ENCODE assay signal across 27 cellular contexts in genomic region chr2:29615841-29616240, GRCh38.
"Had no signal": no experiment of that assay in that cellular context is flagged by ENCODE, and none has a peak within 500 bp of the region (broad histone marks: within the 10 kb centered on the region; RNA-seq: fewer than 3 reads in every experiment).

No MANE protein-coding gene starts in this region.

- H2AFZ ChIP-seq: hepatocyte had no signal

- H3K4me1 Mint-ChIP-seq: natural killer cell; neural crest cell; stimulated activated naive CD8-positive, alpha-beta T cell treated with anti-CD3 and anti-CD28 coated beads, Interleukin-15, amount 100 ng/mL, for 72 hours had no signal

- H3K9me3 ChIP-seq: colonic mucosa, gastroesophageal sphincter, heart left ventricle, left lung, neutrophil, pancreas, suprapubic skin, transverse colon had no signal

- H3K4me3 ChIP-seq: colonic mucosa, gastroesophageal sphincter, heart left ventricle, hepatocyte, left lung, pancreas, smooth muscle cell, suprapubic skin, transverse colon had no signal

- H3K27me3 ChIP-seq: colonic mucosa, gastroesophageal sphincter, heart left ventricle, hepatocyte, left lung, neutrophil, pancreas, transverse colon had no signal

- H3K36me3 ChIP-seq: colonic mucosa, gastroesophageal sphincter, heart left ventricle, left lung, neutrophil, pancreas, suprapubic skin, transverse colon had no signal

- H3K36me3 Mint-ChIP-seq: natural killer cell had no signal

- H3K27ac ChIP-seq: colonic mucosa, epithelial cell of prostate, foreskin keratinocyte, gastroesophageal sphincter, heart left ventricle, hepatocyte, left lung, neutrophil, pancreas, suprapubic skin, transverse colon had no signal

- H3K4me1 ChIP-seq: colonic mucosa, foreskin keratinocyte, gastroesophageal sphincter, heart left ventricle, left lung, pancreas, suprapubic skin, transverse colon had no signal

- DNase-seq: colonic mucosa; effector CD8-positive, alpha-beta T cell; endodermal cell; foreskin keratinocyte; heart left ventricle; left cardiac atrium; left lung; mesendoderm; natural killer cell; pancreas; stimulated activated CD4-positive, alpha-beta T cell treated with anti-CD3 and anti-CD28 coated beads, Interleukin-12 subunit alpha, Interleukin-12 subunit beta, amount 100 ng/mL, for 4 hours; stimulated activated CD4-positive, alpha-beta T cell treated with anti-CD3 and anti-CD28 coated beads, Interleukin-1b, Interleukin-23, amount 100 ng/mL, for 48 hours; stimulated activated CD4-positive, alpha-beta T cell treated with anti-CD3 and anti-CD28 coated beads, Interleukin-4, amount 100 ng/mL, for 1 hour; stimulated activated CD8-positive, alpha-beta memory T cell treated with anti-CD3 and anti-CD28 coated beads, Interleukin-4, amount 100 ng/mL, for 48 hours; stimulated activated naive CD4-positive, alpha-beta T cell; stimulated activated naive CD8-positive, alpha-beta T cell treated with anti-CD3 and anti-CD28 coated beads, Interleukin-15, amount 100 ng/mL, for 72 hours; transverse colon had no signal

- ATAC-seq: esophagus mucosa; foreskin keratinocyte; gastroesophageal sphincter; heart left ventricle; left cardiac atrium; natural killer cell; pancreas; sciatic nerve; stimulated activated naive CD8-positive, alpha-beta T cell treated with anti-CD3 and anti-CD28 coated beads, Interleukin-15, amount 100 ng/mL, for 72 hours had no signal

- H3K9me3 Mint-ChIP-seq: dendritic cell treated with granulocyte-macrophage colony-stimulating factor and Interleukin-4, amounts not matched to agents 40 ng/mL and 50 ng/mL, for 4 days; natural killer cell; stimulated activated naive CD8-positive, alpha-beta T cell treated with anti-CD3 and anti-CD28 coated beads, Interleukin-15, amount 100 ng/mL, for 72 hours had no signal

- H3K4me3 Mint-ChIP-seq: dendritic cell treated with granulocyte-macrophage colony-stimulating factor and Interleukin-4, amounts not matched to agents 40 ng/mL and 50 ng/mL, for 4 days; endodermal cell; natural killer cell; neural crest cell; stimulated activated naive CD8-positive, alpha-beta T cell treated with anti-CD3 and anti-CD28 coated beads, Interleukin-15, amount 100 ng/mL, for 72 hours had no signal

- H3K4me2 ChIP-seq: hepatocyte, smooth muscle cell had no signal

- H3K27ac Mint-ChIP-seq: dendritic cell treated with granulocyte-macrophage colony-stimulating factor and Interleukin-4, amounts not matched to agents 40 ng/mL and 50 ng/mL, for 4 days; endodermal cell; natural killer cell had no signal
